Comparison of ENCODE assay signal across 14 cellular contexts in the genomic region with DNA sequence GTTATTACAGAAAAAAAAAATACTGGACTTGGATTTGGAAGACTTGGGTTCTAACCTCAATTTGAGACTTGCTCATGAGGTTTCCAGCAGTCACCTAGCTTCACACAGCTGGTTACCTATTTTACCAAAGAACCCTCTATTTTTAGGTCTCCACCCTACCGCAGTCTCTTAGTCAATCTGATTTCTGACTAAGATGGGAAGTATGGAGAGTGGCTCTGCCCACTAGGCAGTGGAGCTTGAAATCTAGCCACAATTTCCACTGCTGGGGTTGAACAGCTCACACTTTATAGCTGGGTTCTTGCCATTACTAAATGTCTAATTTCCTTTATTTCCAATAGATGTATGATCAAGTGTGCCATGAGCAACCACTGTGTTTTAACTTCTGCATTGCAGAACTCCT. TPM values are rescaled to one million over a fixed set of nuclear protein-coding genes. Genes with fewer than 3 reads are reported as not detected.
A peak's percentile ranks its signal among the peaks of the same experiment; 100 is the strongest.
DNase-seq lines count a peak whose midpoint lies in the region; ATAC-seq and TF ChIP-seq lines count a peak whose summit lies in the region.
"Had no signal": no experiment of that assay in that cellular context is flagged by ENCODE, and none has a peak within 500 bp of the region (broad histone marks: within the 10 kb centered on the region; RNA-seq: fewer than 3 reads in every experiment).

No MANE protein-coding gene starts in this region.

- no peaks in the 10 kb centered on the region for H3K27me3 Mint-ChIP-seq in activated T-helper 2 cell treated with anti-CD3 and anti-CD28 coated beads, Interferon-gamma antibody, Interleukin-2, Interleukin-4, amounts not matched to agents 10 μg/mL and 5 μg/mL and 100 μg/mL, durations not matched to agents 14 hours and 24 hours and 36 hours (ENCODE audit: low read depth)
- H3K27me3 Mint-ChIP-seq in mesothelial cell of epicardium (ENCODE audit: low read depth): no peaks in the 10 kb centered on the region

- H3K4me3 ChIP-seq in epithelial cell of esophagus (ENCODE audit: low read length) (no peak overlapping the region), brain microvascular endothelial cell (ENCODE audit: low read depth, low read length) (no peak overlapping the region), right cardiac atrium (ENCODE audit: low read length) (no peak overlapping the region)
- H3K4me3 ChIP-seq: thyroid gland had no signal

- DNase-seq in epithelial cell of esophagus (ENCODE audit: low read depth) (peak; percentile 5), brain microvascular endothelial cell (no peak), mesothelial cell of epicardium (ENCODE audit: low spot score in 2 of 2, unreplicated experiment in 2 of 2) (no peak), right cardiac atrium (no peak)
- no peak for DNase-seq in activated T-helper 2 cell treated with anti-CD3 and anti-CD28 coated beads, Interferon-gamma antibody, Interleukin-2, Interleukin-4, amounts not matched to agents 10 μg/mL and 5 μg/mL and 100 μg/mL, durations not matched to agents 14 hours and 24 hours and 36 hours (ENCODE audit: low spot score)
- DNase-seq: activated effector memory CD4-positive, alpha-beta T cell treated with anti-CD3 and anti-CD28 coated beads, Interleukin-2, amount 50 U/mL, for 16 hours; Kasumi-1; stimulated activated CD4-positive, alpha-beta T cell treated with anti-CD3 and anti-CD28 coated beads, Interleukin-4, amount 100 ng/mL, for 4 hours; thyroid gland had no signal

- H3K4me3 Mint-ChIP-seq in activated T-helper 2 cell treated with anti-CD3 and anti-CD28 coated beads, Interferon-gamma antibody, Interleukin-2, Interleukin-4, amounts not matched to agents 10 μg/mL and 5 μg/mL and 100 μg/mL, durations not matched to agents 14 hours and 24 hours and 36 hours (ENCODE audit: low read depth): no peak overlapping the region
- no peak overlapping the region for H3K4me3 Mint-ChIP-seq in mesothelial cell of epicardium
- H3K4me3 Mint-ChIP-seq: T-helper 2 cell treated with Interferon-gamma antibody and Interleukin-4, amounts not matched to agents 5 μg/mL and 100 μg/mL, for 36 hours had no signal

- TF ChIP-seq CTCF in epithelial cell of esophagus (IDR thresholded peaks at IDR 0.05; ENCODE audit: insufficient read depth, low read depth, low read length, missing control alignments): no peak
- no peak for TF ChIP-seq CTCF in brain microvascular endothelial cell (IDR thresholded peaks at IDR 0.05; ENCODE audit: low read depth, low read length, missing control alignments)
- no peak for TF ChIP-seq CTCF in mesothelial cell of epicardium (IDR thresholded peaks at IDR 0.05; ENCODE audit: unreplicated experiment)

- no peaks in the 10 kb centered on the region for H3K9me3 Mint-ChIP-seq in activated T-helper 2 cell treated with anti-CD3 and anti-CD28 coated beads, Interferon-gamma antibody, Interleukin-2, Interleukin-4, amounts not matched to agents 10 μg/mL and 5 μg/mL and 100 μg/mL, durations not matched to agents 14 hours and 24 hours and 36 hours
- no peaks in the 10 kb centered on the region for H3K9me3 Mint-ChIP-seq in mesothelial cell of epicardium
- H3K9me3 Mint-ChIP-seq: T-helper 2 cell treated with Interferon-gamma antibody and Interleukin-4, amounts not matched to agents 5 μg/mL and 100 μg/mL, for 36 hours had no signal

- H3K36me3 Mint-ChIP-seq in activated T-helper 2 cell treated with anti-CD3 and anti-CD28 coated beads, Interferon-gamma antibody, Interleukin-2, Interleukin-4, amounts not matched to agents 10 μg/mL and 5 μg/mL and 100 μg/mL, durations not matched to agents 14 hours and 24 hours and 36 hours (ENCODE audit: low read depth): no peaks in the 10 kb centered on the region
- peaks cover 21% of the 10 kb centered on the region for H3K36me3 Mint-ChIP-seq in mesothelial cell of epicardium

- H3K36me3 ChIP-seq in brain microvascular endothelial cell (replicated peaks): no peaks in the 10 kb centered on the region
- H3K36me3 ChIP-seq: neutrophil, thyroid gland had no signal

- ATAC-seq in GM18508 (IDR thresholded peaks at IDR 0.05; ENCODE audit: insufficient read depth, unreplicated experiment) (peak; percentile 98), GM21528 (IDR thresholded peaks at IDR 0.05; ENCODE audit: low FRiP score, unreplicated experiment) (peak; percentile 90), HG03139 (IDR thresholded peaks at IDR 0.05; ENCODE audit: unreplicated experiment) (peak; percentile 72), right cardiac atrium (no peak)

- no peak overlapping the region for H3K27ac Mint-ChIP-seq in activated T-helper 2 cell treated with anti-CD3 and anti-CD28 coated beads, Interferon-gamma antibody, Interleukin-2, Interleukin-4, amounts not matched to agents 10 μg/mL and 5 μg/mL and 100 μg/mL, durations not matched to agents 14 hours and 24 hours and 36 hours
- H3K27ac Mint-ChIP-seq in mesothelial cell of epicardium: no peak overlapping the region
- H3K27ac Mint-ChIP-seq: T-helper 2 cell treated with Interferon-gamma antibody and Interleukin-4, amounts not matched to agents 5 μg/mL and 100 μg/mL, for 36 hours had no signal

- intact Hi-C loops in activated T-helper 2 cell treated with anti-CD3 and anti-CD28 coated beads, Interferon-gamma antibody, Interleukin-2, Interleukin-4, amounts not matched to agents 10 μg/mL and 5 μg/mL and 100 μg/mL, durations not matched to agents 14 hours and 24 hours and 36 hours (cut with micrococcal nuclease): no loop called here
- intact Hi-C loops in right cardiac atrium (cut with DNase I): loop anchor here in 1 of 4 donors (10.0 kb wide), 1 partner anchor 55 kb away; no protein-coding TSS in a partner anchor

- H3K4me1 ChIP-seq in right cardiac atrium (ENCODE audit: control insufficient read depth, insufficient read depth, low read length): peaks cover 3% of the 10 kb centered on the region
- H3K4me1 ChIP-seq: thyroid gland had no signal

- H3K9me3 ChIP-seq in right cardiac atrium (ENCODE audit: control insufficient read depth, low read length): no peaks in the 10 kb centered on the region
- H3K9me3 ChIP-seq: neutrophil, thyroid gland had no signal

- no peak overlapping the region for H3K27ac ChIP-seq in brain microvascular endothelial cell
- no peak overlapping the region for H3K27ac ChIP-seq in right cardiac atrium (ENCODE audit: low read length)
- H3K27ac ChIP-seq: neutrophil, thyroid gland had no signal

- in situ Hi-C loops in brain microvascular endothelial cell (cut with HindIII; ENCODE audit: low pct_ligation_motif_present, low sequenced_read_pairs): no loop called here

- H3K27me3 ChIP-seq in brain microvascular endothelial cell (replicated peaks) (no peaks in the 10 kb centered on the region), right cardiac atrium (ENCODE audit: control insufficient read depth, insufficient read depth) (no peaks in the 10 kb centered on the region)
- H3K27me3 ChIP-seq: neutrophil, thyroid gland had no signal

- 88% methylated on average over 1 of the region's 1 CpG for WGBS in right cardiac atrium

- H3K4me1 Mint-ChIP-seq in activated T-helper 2 cell treated with anti-CD3 and anti-CD28 coated beads, Interferon-gamma antibody, Interleukin-2, Interleukin-4, amounts not matched to agents 10 μg/mL and 5 μg/mL and 100 μg/mL, durations not matched to agents 14 hours and 24 hours and 36 hours (ENCODE audit: low read depth): no peaks in the 10 kb centered on the region
- H3K4me1 Mint-ChIP-seq in mesothelial cell of epicardium: peaks cover 7% of the 10 kb centered on the region

RNA-seq across cellular contexts. Expression of gene GASK1B, which starts 43.2 kb away (rescaled TPM):
- total RNA-seq in activated T-helper 2 cell treated with anti-CD3 and anti-CD28 coated beads, Interferon-gamma antibody, Interleukin-2, Interleukin-4, amounts not matched to agents 10 μg/mL and 5 μg/mL and 100 μg/mL, durations not matched to agents 14 hours and 24 hours and 36 hours: not detected in 2 replicates
- total RNA-seq in mesothelial cell of epicardium: 28.3 to 29.1 TPM (median 29.0 TPM) in 3 replicates
- total RNA-seq in right cardiac atrium: 10 to 100 TPM; 62.9 to 81.4 (median 76.7) TPM
- 25.8 TPM for polyA plus RNA-seq in right cardiac atrium

Comparison
In these comparisons a context has a peak if more than half of its experiments do, and no peak if none do; other contexts are left out.
1. ATAC-seq: peak in GM18508 (single experiment), GM21528 (single experiment) and HG03139 (single experiment); none in right cardiac atrium (0 of 2).
2. RNA of gene GASK1B, which starts 43.2 kb away (total RNA-seq): 62.9 to 81.4 TPM in right cardiac atrium and 28.3 to 29.1 TPM in mesothelial cell of epicardium; not detected in activated T-helper 2 cell treated with anti-CD3 and anti-CD28 coated beads, Interferon-gamma antibody, Interleukin-2, Interleukin-4, amounts not matched to agents 10 μg/mL and 5 μg/mL and 100 μg/mL, durations not matched to agents 14 hours and 24 hours and 36 hours; every median in the first group is over 10 times any median in the second.